ENCODE assay signal across 8 cellular contexts in the genomic region with DNA sequence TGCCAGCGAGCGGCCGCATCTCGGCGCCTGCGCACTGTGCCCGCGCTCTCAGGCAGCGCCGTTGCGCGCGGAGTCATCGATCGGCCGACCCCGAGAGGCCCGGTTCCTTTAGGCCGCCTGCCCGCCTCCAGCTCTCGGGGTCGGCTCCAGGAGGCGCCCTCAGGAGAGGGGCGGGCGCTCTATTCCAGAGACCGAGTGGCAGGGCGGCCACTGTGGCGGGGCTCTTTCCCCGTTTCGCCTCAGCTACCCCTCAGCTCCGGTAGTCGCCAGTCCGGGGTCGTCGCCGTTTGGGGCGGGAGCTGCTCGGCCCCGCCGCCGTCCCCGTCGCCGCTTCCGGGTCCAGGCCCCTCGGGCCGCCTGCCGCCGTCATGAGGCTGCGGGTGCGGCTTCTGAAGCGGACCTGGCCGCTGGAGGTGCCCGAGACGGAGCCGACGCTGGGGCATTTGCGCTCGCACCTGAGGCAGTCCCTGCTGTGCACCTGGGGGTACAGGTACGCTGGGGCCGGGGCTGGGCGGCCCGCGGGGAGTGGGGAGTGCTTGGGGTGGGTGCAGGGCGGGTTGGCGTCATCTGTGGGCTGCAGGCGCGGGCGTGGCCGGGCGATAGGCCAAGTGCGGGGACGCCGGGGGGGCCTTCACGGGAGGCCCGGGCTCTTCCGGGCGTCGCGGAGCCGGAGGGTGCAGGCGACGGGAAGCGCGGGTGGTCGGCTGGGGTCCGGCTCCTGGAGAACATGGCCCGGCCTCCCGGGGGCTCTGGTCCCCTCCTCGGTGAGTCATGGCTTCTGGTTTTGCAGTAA. TPM values are rescaled to one million over a fixed set of nuclear protein-coding genes. Genes with fewer than 3 reads are reported as not detected.
DNase-seq lines count a peak whose midpoint lies in the region; ATAC-seq and TF ChIP-seq lines count a peak whose summit lies in the region.

Gene FBXO7 (plus strand): TSS at position 177 of the 793 bp plus-strand sequence. CDS start 192 bp downstream, at position 369.

- 1% methylated on average over 71 to 72 of the region's 90 CpGs for WGBS in GM23248 (ENCODE audit: low coverage in 1 of 2, low lambda C conversion rate in 2 of 2, missing lambda C conversion rate in 2 of 2), 2 experiments

- peak within 1 kb of the TSS; percentile 88 for H3K27ac ChIP-seq in GM23248

- H4K20me1 ChIP-seq in GM23248 (ENCODE audit: insufficient read depth), result 0 out of 2 replicates have a peak, but pooled peaks cover 6% of the 10 kb centered on the region

- peak within 1 kb of the TSS; percentile 86 for H3K4me3 ChIP-seq in GM23248
- peak within 1 kb of the TSS; percentile 76 for H3K4me3 ChIP-seq in LNCaP clone FGC (ENCODE audit: low read depth, low read length)
- H3K4me3 ChIP-seq in fibroblast of pulmonary artery (replicated peaks; ENCODE audit: low read depth, low read length), result peak within 1 kb of the TSS; percentile 78

- peak within 1 kb of the TSS; percentile 92 for H2AFZ ChIP-seq in GM23248

- peaks cover 5% of the 10 kb centered on the region; the same call in 1 of the 2 replicates for H3K36me3 ChIP-seq in GM23248 (ENCODE audit: low read depth)

- H3K4me1 Mint-ChIP-seq in natural killer cell treated with Interleukin-12 subunit alpha and Interleukin-12 subunit beta and Interleukin-15 and Interleukin-18, amount 100 ng/mL, for 72 hours (ENCODE audit: low read depth in 2 of 2), result peaks cover 17 to 20% of the 10 kb centered on the region in 2 donors

- in situ Hi-C loops in GM23248 (cut with MboI), result no loop called here

- TF ChIP-seq POLR2A in Raji (IDR thresholded peaks at IDR 0.05; ENCODE audit: insufficient read depth, low read depth, low read length), result peak; percentile 20

- TF ChIP-seq CTCF in LNCaP clone FGC (IDR thresholded peaks at IDR 0.05; ENCODE audit: control insufficient read depth, extremely low read depth, insufficient read depth) (no peak), fibroblast of pulmonary artery (IDR thresholded peaks at IDR 0.05; ENCODE audit: low read length, missing control alignments) (peak; percentile 12)

- ATAC-seq in natural killer cell treated with Interleukin-12 subunit alpha and Interleukin-12 subunit beta and Interleukin-15 and Interleukin-18, amount 100 ng/mL, for 72 hours, result peak; percentile 91 to 92
- peak; percentile 87 for ATAC-seq in stimulated activated naive CD8-positive, alpha-beta T cell treated with anti-CD3 and anti-CD28 coated beads, Interleukin-15, Interleukin-2, amounts not matched to agents 100 U/mL and 50 U/mL, for 24 hours

- DNase-seq in EH (ENCODE audit: low read depth) (peak; percentile 93), GM23248 (peak; percentile 97), LNCaP clone FGC (ENCODE audit: low read depth) (no peak), fibroblast of pulmonary artery (ENCODE audit: low read depth) (peak; percentile 94)
- DNase-seq in activated T-helper 9 cell treated with anti-CD3 and anti-CD28 coated beads, Interleukin-2, amount 50 U/mL, for 16 hours (ENCODE audit: low read depth), result peak; percentile 83
- peak; percentile 90 for DNase-seq in natural killer cell treated with Interleukin-12 subunit alpha and Interleukin-12 subunit beta and Interleukin-15 and Interleukin-18, amount 100 ng/mL, for 72 hours (ENCODE audit: low spot score)
- DNase-seq in stimulated activated naive CD8-positive, alpha-beta T cell treated with anti-CD3 and anti-CD28 coated beads, Interleukin-15, Interleukin-2, amounts not matched to agents 100 U/mL and 50 U/mL, for 24 hours, result peak; percentile 90

- H3K4me2 ChIP-seq in GM23248 (ENCODE audit: unreplicated experiment), result peak within 1 kb of the TSS; percentile 98

- H3K36me3 Mint-ChIP-seq in natural killer cell treated with Interleukin-12 subunit alpha and Interleukin-12 subunit beta and Interleukin-15 and Interleukin-18, amount 100 ng/mL, for 72 hours, result peaks cover 3% of the 10 kb centered on the region

- H3K4me1 ChIP-seq in GM23248 (ENCODE audit: insufficient read depth), result peaks cover 29% of the 10 kb centered on the region

- H3K9me3 Mint-ChIP-seq in natural killer cell treated with Interleukin-12 subunit alpha and Interleukin-12 subunit beta and Interleukin-15 and Interleukin-18, amount 100 ng/mL, for 72 hours, result no peaks in the 10 kb centered on the region

- peak within 1 kb of the TSS; percentile 97 for H3K4me3 Mint-ChIP-seq in natural killer cell treated with Interleukin-12 subunit alpha and Interleukin-12 subunit beta and Interleukin-15 and Interleukin-18, amount 100 ng/mL, for 72 hours

- H3K27ac Mint-ChIP-seq in natural killer cell treated with Interleukin-12 subunit alpha and Interleukin-12 subunit beta and Interleukin-15 and Interleukin-18, amount 100 ng/mL, for 72 hours, result peak within 1 kb of the TSS in 1 of 2 donors; percentile 96

- H3K9me2 ChIP-seq in GM23248 (ENCODE audit: insufficient read depth), result no peaks in the 10 kb centered on the region

- H3K79me2 ChIP-seq in GM23248 (ENCODE audit: insufficient read depth), result peaks cover 56% of the 10 kb centered on the region

- no peaks in the 10 kb centered on the region for H3K9me3 ChIP-seq in GM23248 (ENCODE audit: low read depth)

- H3K27me3 Mint-ChIP-seq in natural killer cell treated with Interleukin-12 subunit alpha and Interleukin-12 subunit beta and Interleukin-15 and Interleukin-18, amount 100 ng/mL, for 72 hours, result peaks cover 0 to 2% of the 10 kb centered on the region in 2 donors

- peak within 1 kb of the TSS; percentile 93 for H3K9ac ChIP-seq in GM23248

- H3F3A ChIP-seq in GM23248 (ENCODE audit: insufficient read depth), result peaks cover 40% of the 10 kb centered on the region

- no peaks in the 10 kb centered on the region for H3K27me3 ChIP-seq in GM23248 (replicated peaks; ENCODE audit: insufficient read depth)

RNA-seq across cellular contexts. Expression of gene FBXO7, which starts in this region (rescaled TPM):
- total RNA-seq in GM23248 (2014; rRNA removed; shearing (Covaris generic)), result 82.3 and 89.2 TPM in 2 replicates
- polyA plus RNA-seq in GM23248 (2016; fragmentation: Nextera tagmentation; extraction: Ambion mirVana), result 93.3 and 94.2 TPM in 2 replicates
- 10 to 100 TPM; 79.5 to 91.7 TPM for total RNA-seq in natural killer cell treated with Interleukin-12 subunit alpha and Interleukin-12 subunit beta and Interleukin-15 and Interleukin-18, amount 100 ng/mL, for 72 hours
